18 cellular contexts compared by ENCODE assay signal in the genomic region with DNA sequence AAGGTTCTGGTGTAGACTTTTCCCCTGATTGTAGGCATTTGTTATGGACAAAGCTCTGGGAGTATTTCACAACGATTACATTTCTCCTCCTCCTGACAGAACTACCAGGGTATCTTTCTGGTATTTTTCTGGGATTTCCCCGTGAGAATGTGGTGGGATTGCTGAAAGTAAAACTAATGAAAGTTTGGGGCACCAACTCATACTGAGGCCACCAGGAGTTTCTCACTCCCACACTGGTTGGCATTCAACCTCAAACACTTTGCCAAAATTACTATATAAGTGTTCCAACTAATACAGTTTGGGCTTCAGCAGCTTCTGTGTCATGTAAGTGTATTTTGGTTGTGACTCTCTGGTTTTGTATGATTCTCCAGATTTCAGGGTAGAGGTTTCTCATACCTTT.
DNase-seq lines count a peak whose midpoint lies in the region; FAIRE-seq and TF ChIP-seq lines count a peak whose summit lies in the region.
"Had no signal": no experiment of that assay in that cellular context is flagged by ENCODE, and none has a peak within 500 bp of the region (broad histone marks: within the 10 kb centered on the region; RNA-seq: fewer than 3 reads in every experiment).

No MANE protein-coding gene starts in this region.

- no peaks in the 10 kb centered on the region for H3K9me1 ChIP-seq in keratinocyte (ENCODE audit: control insufficient read depth, extremely low read depth, insufficient read depth, low read length)

- H3K79me2 ChIP-seq in GM23248 (ENCODE audit: insufficient read depth) (no peaks in the 10 kb centered on the region), OCI-LY3 (ENCODE audit: low read length) (no peaks in the 10 kb centered on the region), keratinocyte (ENCODE audit: control insufficient read depth, insufficient read depth, low read length) (no peaks in the 10 kb centered on the region)

- H3K4me1 Mint-ChIP-seq in MCF 10A (ENCODE audit: insufficient read depth, unreplicated experiment), result no peaks in the 10 kb centered on the region

- H3K27me3 ChIP-seq in breast epithelium (no peaks in the 10 kb centered on the region), GM23248 (replicated peaks; ENCODE audit: insufficient read depth) (no peaks in the 10 kb centered on the region), OCI-LY3 (ENCODE audit: low read depth, low read length) (no peaks in the 10 kb centered on the region), keratinocyte (ENCODE audit: control insufficient read depth, extremely low read depth, insufficient read depth, low read length) (no peaks in the 10 kb centered on the region)

- H3K4me1 ChIP-seq in breast epithelium (no peaks in the 10 kb centered on the region), GM23248 (ENCODE audit: insufficient read depth) (no peaks in the 10 kb centered on the region), OCI-LY3 (ENCODE audit: low read length) (peaks cover 29% of the 10 kb centered on the region), keratinocyte (ENCODE audit: control insufficient read depth, extremely low read depth, insufficient read depth, low read length) (no peaks in the 10 kb centered on the region)
- H3K4me1 ChIP-seq: BLaER1 treated with 17β-estradiol and CSF1 and Interleukin-3, amounts not matched to agents 10 nM and 100 nM had no signal

- no peak overlapping the region for H3K4me3 ChIP-seq in breast epithelium
- no peak overlapping the region for H3K4me3 ChIP-seq in GM23248
- H3K4me3 ChIP-seq in OCI-LY3 (ENCODE audit: low read length), result no peak overlapping the region
- no peak overlapping the region for H3K4me3 ChIP-seq in keratinocyte (ENCODE audit: control insufficient read depth in 2 of 3, extremely low read depth in 1 of 3, insufficient read depth in 2 of 3, low read depth in 1 of 3, low read length in 3 of 3)
- H3K4me3 ChIP-seq: BLaER1 treated with 17β-estradiol and CSF1 and Interleukin-3, amounts not matched to agents 10 nM and 100 nM had no signal

- H3K36me3 ChIP-seq in breast epithelium, result no peaks in the 10 kb centered on the region
- no peaks in the 10 kb centered on the region for H3K36me3 ChIP-seq in GM23248 (ENCODE audit: low read depth)
- H3K36me3 ChIP-seq in OCI-LY3 (replicated peaks; ENCODE audit: low read depth, low read length), result no peaks in the 10 kb centered on the region
- no peaks in the 10 kb centered on the region for H3K36me3 ChIP-seq in keratinocyte (ENCODE audit: control insufficient read depth in 2 of 2, extremely low read depth in 1 of 2, insufficient read depth in 2 of 2, low read length in 2 of 2)
- H3K36me3 ChIP-seq: BLaER1 treated with 17β-estradiol and CSF1 and Interleukin-3, amounts not matched to agents 10 nM and 100 nM had no signal

- H3K27me3 Mint-ChIP-seq in MCF 10A (ENCODE audit: insufficient read depth, unreplicated experiment), result no peaks in the 10 kb centered on the region

- no peak overlapping the region for H2AFZ ChIP-seq in GM23248
- H2AFZ ChIP-seq in OCI-LY3 (ENCODE audit: low read depth, low read length), result no peak overlapping the region
- no peak overlapping the region for H2AFZ ChIP-seq in keratinocyte (ENCODE audit: control insufficient read depth, low read length)

- no peak overlapping the region for H3K27ac Mint-ChIP-seq in MCF 10A (ENCODE audit: low read depth, unreplicated experiment)

- in situ Hi-C loops in GM23248 (cut with MboI), result no loop called here

- CTCF ChIA-PET in MCF 10A (lab: Yijun Ruan, JAX), result no interaction called here

- POLR2A ChIA-PET in MCF 10A (lab: Yijun Ruan, JAX), result no interaction called here

- TF ChIP-seq CTCF in MCF 10A (IDR thresholded peaks at IDR 0.05; ENCODE audit: unreplicated experiment) (no peak), breast epithelium (IDR thresholded peaks at IDR 0.05) (no peak), OCI-LY3 (IDR thresholded peaks at IDR 0.05; ENCODE audit: low read depth, low read length) (no peak), keratinocyte (optimal IDR thresholded peaks at IDR 0.05 in 1 of 3, IDR thresholded peaks at IDR 0.05 in 1 of 3, conservative IDR thresholded peaks at IDR 0.05 in 1 of 3; ENCODE audit: extremely low read depth in 1 of 3, insufficient read depth in 2 of 3, low read length in 3 of 3) (no peak)

- BruUV-seq in MCF 10A (replicated peaks; lab: Mats Ljungman, UMichigan), result no TSS peak

- TF ChIP-seq POLR2A in breast epithelium (IDR thresholded peaks at IDR 0.05), result no peak

- H3K27ac ChIP-seq in breast epithelium, result no peak overlapping the region
- no peak overlapping the region for H3K27ac ChIP-seq in GM23248
- peak overlapping the region; percentile 48 for H3K27ac ChIP-seq in OCI-LY3 (ENCODE audit: low read length)
- no peak overlapping the region for H3K27ac ChIP-seq in keratinocyte (ENCODE audit: control insufficient read depth, insufficient read depth, low read length)
- H3K27ac ChIP-seq: BLaER1 treated with 17β-estradiol and CSF1 and Interleukin-3, amounts not matched to agents 10 nM and 100 nM had no signal

- H3K9me2 ChIP-seq in GM23248 (ENCODE audit: insufficient read depth), result no peaks in the 10 kb centered on the region

- no peaks in the 10 kb centered on the region for H3K36me3 Mint-ChIP-seq in MCF 10A (ENCODE audit: insufficient read depth, unreplicated experiment)

- H3F3A ChIP-seq in GM23248 (ENCODE audit: insufficient read depth), result no peaks in the 10 kb centered on the region

- FAIRE-seq in keratinocyte (lab: Jason Lieb, UNC), result peak; percentile 5

- DNase-seq in MCF 10A (ENCODE audit: unreplicated experiment), result peak; percentile 0
- DNase-seq in breast epithelium (ENCODE audit: low spot score in 2 of 2), result no peak
- peak; percentile 20 for DNase-seq in GM23248
- DNase-seq in keratinocyte (ENCODE audit: low read depth, low spot score), result no peak
- no peak for DNase-seq in NCI-H345 treated with DMSO at 0.1 percent for 48 hours (lab: John Stamatoyannopoulos, UW; ENCODE audit: unreplicated experiment)
- DNase-seq in HCEC 1CT, result no peak
- no peak for DNase-seq in DMS 273 treated with DMSO at 0.1 percent for 48 hours (lab: John Stamatoyannopoulos, UW)
- DNase-seq: 8988T, DMS153, H7, KBM-7, NCI-H1092, NCI-H446, NCI-H748 treated with DMSO at 0.1 percent for 48 hours, Right ventricle myocardium superior, SK-N-SH had no signal

- H3K4me3 Mint-ChIP-seq in MCF 10A (ENCODE audit: unreplicated experiment), result no peak overlapping the region

- H3K9me3 Mint-ChIP-seq in MCF 10A (ENCODE audit: unreplicated experiment), result peaks cover 5% of the 10 kb centered on the region

- intact Hi-C loops in MCF 10A (cut with micrococcal nuclease) (no loop called here), breast epithelium (cut with DNase I; ENCODE audit: low total_unique reads) (no loop called here)

- no peak overlapping the region for H3K9ac ChIP-seq in GM23248
- H3K9ac ChIP-seq in OCI-LY3 (ENCODE audit: low read length), result peak overlapping the region; percentile 7; the same call in 1 of the 2 replicates
- no peak overlapping the region for H3K9ac ChIP-seq in keratinocyte (ENCODE audit: control insufficient read depth, extremely low read depth, insufficient read depth, low read length)
- H3K9ac ChIP-seq: BLaER1 treated with 17β-estradiol and CSF1 and Interleukin-3, amounts not matched to agents 10 nM and 100 nM; SK-N-SH had no signal

- dilution Hi-C loops in keratinocyte (cut with MboI; ENCODE audit: extremely low pct_ligation_motif_present, low sequenced_read_pairs), result no loop called here

- peaks cover 0 to 17% of the 10 kb centered on the region in 2 donors for H3K9me3 ChIP-seq in breast epithelium
- H3K9me3 ChIP-seq in GM23248 (ENCODE audit: low read depth), result no peaks in the 10 kb centered on the region
- no peaks in the 10 kb centered on the region for H3K9me3 ChIP-seq in OCI-LY3 (ENCODE audit: insufficient read depth, low read length)
- H3K9me3 ChIP-seq in keratinocyte (ENCODE audit: control insufficient read depth, low read depth, low read length), result no peaks in the 10 kb centered on the region
- H3K9me3 ChIP-seq: BLaER1 treated with 17β-estradiol and CSF1 and Interleukin-3, amounts not matched to agents 10 nM and 100 nM; SK-N-SH had no signal

- H3K4me2 ChIP-seq in GM23248 (ENCODE audit: unreplicated experiment) (no peak overlapping the region), OCI-LY3 (ENCODE audit: low read length) (peak overlapping the region; percentile 39), keratinocyte (ENCODE audit: control insufficient read depth, extremely low read depth, insufficient read depth, low read depth, low read length) (no peak overlapping the region)
- H3K4me2 ChIP-seq: BLaER1 treated with 17β-estradiol and CSF1 and Interleukin-3, amounts not matched to agents 10 nM and 100 nM; SK-N-SH had no signal

- WGBS in GM23248 (ENCODE audit: low coverage in 1 of 2, low lambda C conversion rate in 2 of 2, missing lambda C conversion rate in 2 of 2), 2 experiments, result 22 to 25% methylated on average over 2 of the region's 2 CpGs

- H4K20me1 ChIP-seq in GM23248 (ENCODE audit: insufficient read depth) (no peaks in the 10 kb centered on the region), OCI-LY3 (ENCODE audit: insufficient read depth, low read length) (no peaks in the 10 kb centered on the region), keratinocyte (ENCODE audit: control insufficient read depth, extremely low read depth, insufficient read depth, low read length) (no peaks in the 10 kb centered on the region)
- H4K20me1 ChIP-seq: BLaER1 treated with 17β-estradiol and CSF1 and Interleukin-3, amounts not matched to agents 10 nM and 100 nM had no signal

Comparison
In these comparisons a context has a peak if more than half of its experiments do, and no peak if none do; other contexts are left out.
1. DNase-seq: peak in MCF 10A (single experiment) and GM23248 (single experiment); none in breast epithelium (0 of 2), keratinocyte (single experiment), NCI-H345 treated with DMSO at 0.1 percent for 48 hours (single experiment), HCEC 1CT (single experiment) and DMS 273 treated with DMSO at 0.1 percent for 48 hours (single experiment).